ENCODE assay signal across 9 cellular contexts in genomic region chr19:37691881-37692504, GRCh38. TPM values are rescaled to one million over a fixed set of nuclear protein-coding genes. Genes with fewer than 3 reads are reported as not detected.
DNase-seq lines count a peak whose midpoint lies in the region; ATAC-seq, FAIRE-seq and TF ChIP-seq lines count a peak whose summit lies in the region.
"Had no signal": no experiment of that assay in that cellular context is flagged by ENCODE, and none has a peak within 500 bp of the region (broad histone marks: within the 10 kb centered on the region; RNA-seq: fewer than 3 reads in every experiment).

No MANE protein-coding gene starts in this region.

- FAIRE-seq in H54 (lab: Jason Lieb, UNC), result no peak

- DNase-seq in DND-41, result peak; percentile 92
- peak; percentile 44 for DNase-seq in NCI-H2029 treated with DMSO at 0.1 percent for 48 hours (lab: John Stamatoyannopoulos, UW)
- DNase-seq in activated CD8-positive, alpha-beta memory T cell treated with anti-CD3 and anti-CD28 coated beads for 1 hour (ENCODE audit: extremely low read depth in 1 of 2, low read depth in 1 of 2), result peak; percentile 60 to 65
- DNase-seq in lower leg skin (ENCODE audit: low spot score in 2 of 2), result peak; percentile 57 to 93
- DNase-seq in stimulated activated CD4-positive, alpha-beta T cell treated with anti-CD3 and anti-CD28 coated beads, Interleukin-2, amount 100 ng/mL, for 4 hours (ENCODE audit: low read depth), result peak; percentile 81
- DNase-seq in H54 (ENCODE audit: insufficient read length, low spot score), result no peak

- H3K27me3 ChIP-seq in DND-41 (ENCODE audit: insufficient read depth, low read length, poor library complexity) (no peaks in the 10 kb centered on the region), ectodermal cell (ENCODE audit: control insufficient read depth, insufficient read depth, low read length, poor library complexity, severe bottlenecking) (no peaks in the 10 kb centered on the region)

- peak overlapping the region; percentile 62 for H3K9ac ChIP-seq in DND-41 (ENCODE audit: low read depth, low read length)

- TF ChIP-seq CTCF in DND-41 (IDR thresholded peaks at IDR 0.05; ENCODE audit: borderline replicate concordance, extremely low read depth, low read length, poor library complexity, severe bottlenecking) (peak; percentile 47), lower leg skin (IDR thresholded peaks at IDR 0.05) (no peak)

- peak overlapping the region; percentile 67 for H3K4me2 ChIP-seq in DND-41 (ENCODE audit: insufficient read depth, low read length)

- H3K27ac ChIP-seq in DND-41 (ENCODE audit: low read length), result peak overlapping the region; percentile 75
- H3K27ac ChIP-seq in ectodermal cell (ENCODE audit: insufficient read depth, low read depth, low read length, poor library complexity, severe bottlenecking), result peak overlapping the region; percentile 30

- intact Hi-C loops in lower leg skin (cut with DNase I; ENCODE audit: low total_unique reads), result no loop called here

- H3K36me3 ChIP-seq in DND-41 (ENCODE audit: insufficient read depth, low read length) (peaks cover 7% of the 10 kb centered on the region), ectodermal cell (ENCODE audit: control insufficient read depth, insufficient read depth, low read length) (no peaks in the 10 kb centered on the region)

- H3K4me3 ChIP-seq in DND-41 (ENCODE audit: low read depth in 1 of 2, low read length in 2 of 2) (peak overlapping the region; percentile 37 to 62; a peak in 3 of 4 replicates), ectodermal cell (ENCODE audit: insufficient read depth, low read depth, low read length) (peak overlapping the region; percentile 63), lower leg skin (ENCODE audit: low read depth, poor library complexity, severe bottlenecking) (peak overlapping the region; percentile 53)

- H3K4me1 ChIP-seq in DND-41 (ENCODE audit: insufficient read depth, low read length) (peaks cover 32% of the 10 kb centered on the region), ectodermal cell (ENCODE audit: control insufficient read depth, insufficient read depth, low read length) (no peaks in the 10 kb centered on the region)

- ATAC-seq in DND-41 (ENCODE audit: insufficient read depth, low read depth) (peak; percentile 98), HG03196 (IDR thresholded peaks at IDR 0.05; ENCODE audit: unreplicated experiment) (no peak)
- ATAC-seq: Panc1 had no signal

- peaks cover 6% of the 10 kb centered on the region; the same call in 1 of the 2 replicates for H3K79me2 ChIP-seq in DND-41 (ENCODE audit: insufficient read depth, low read length)

- no peak for TF ChIP-seq POLR2A in lower leg skin (IDR thresholded peaks at IDR 0.05)
- TF ChIP-seq POLR2A in H54 (IDR thresholded peaks at IDR 0.05; ENCODE audit: low read depth, low read length), result no peak

- no peaks in the 10 kb centered on the region for H3K9me3 ChIP-seq in DND-41 (ENCODE audit: insufficient read depth, low read length, severe bottlenecking)
- H3K9me3 ChIP-seq in ectodermal cell (ENCODE audit: control insufficient read depth, low read length), result no peaks in the 10 kb centered on the region

- peak overlapping the region; percentile 91 for H2AFZ ChIP-seq in DND-41 (ENCODE audit: low read depth, low read length)

- no peaks in the 10 kb centered on the region for H4K20me1 ChIP-seq in DND-41 (ENCODE audit: insufficient read depth, low read length)

- WGBS in ectodermal cell, 2 experiments, result 2% methylated on average over 48 of the region's 48 CpGs
- WGBS in lower leg skin, 2 donors, result 0 to 1% methylated on average over 40 to 48 of the region's 48 CpGs

RNA-seq across cellular contexts. Expression of gene ZNF607, which starts 27.6 kb away (rescaled TPM):
- 21.2 TPM for polyA plus RNA-seq in ectodermal cell (2013, experiment 1 of 4)
- 20.8 TPM for polyA plus RNA-seq in ectodermal cell (2013, experiment 2 of 4)
- polyA plus RNA-seq in ectodermal cell (2013, experiment 3 of 4), result 18.3 TPM
- polyA plus RNA-seq in ectodermal cell (2013, experiment 4 of 4), result 18.8 TPM
- 1 to 10 TPM; 1.9 to 6.9 (median 6.7) TPM for total RNA-seq in lower leg skin

RNA-seq across cellular contexts. Expression of gene ZFP30, which starts 36.7 kb away (rescaled TPM):
- polyA plus RNA-seq in ectodermal cell (2013, experiment 1 of 4), result 15.6 TPM
- 16.1 TPM for polyA plus RNA-seq in ectodermal cell (2013, experiment 2 of 4)
- 13.5 TPM for polyA plus RNA-seq in ectodermal cell (2013, experiment 3 of 4)
- 14.8 TPM for polyA plus RNA-seq in ectodermal cell (2013, experiment 4 of 4)
- 10 to 100 TPM in 1 of 4 donors, 1 to 10 TPM in 3; 8.9 to 18.0 (median 9.5) TPM for total RNA-seq in lower leg skin
